ENCODE assay signal across 1 cellular context in genomic region chr19:54189668-54190502, GRCh38.
TF ChIP-seq lines count a peak whose summit lies in the region.

No MANE protein-coding gene starts in this region.

TF ChIP-seq in liver, 16 proteins besides CTCF, POLR2A, EP300 and RAD21 (continued from another document):
- TF ChIP-seq REST (IDR thresholded peaks at IDR 0.05) (peak; percentile 17), ATF3 (IDR thresholded peaks at IDR 0.05) (no peak), FOXA2 (IDR thresholded peaks at IDR 0.05) (peak; percentile 85), GABPA (IDR thresholded peaks at IDR 0.05 in 1 of 2, conservative IDR thresholded peaks at IDR 0.05 in 1 of 2) (peak in 1 of 2 donors; percentile 86), SP1 (IDR thresholded peaks at IDR 0.05) (peak; percentile 84), RXRA (IDR thresholded peaks at IDR 0.05) (peak; percentile 54 to 65), MAX (IDR thresholded peaks at IDR 0.05) (peak; percentile 37), FOXA1 (IDR thresholded peaks at IDR 0.05) (peak; percentile 78), ZBTB33 (IDR thresholded peaks at IDR 0.05) (peak; percentile 95), HNF4A (conservative IDR thresholded peaks at IDR 0.05) (peak in 1 of 2 donors; percentile 58), EGR1 (IDR thresholded peaks at IDR 0.05; ENCODE audit: low read depth in 2 of 2) (peak; percentile 68)
